In the genomic region with DNA sequence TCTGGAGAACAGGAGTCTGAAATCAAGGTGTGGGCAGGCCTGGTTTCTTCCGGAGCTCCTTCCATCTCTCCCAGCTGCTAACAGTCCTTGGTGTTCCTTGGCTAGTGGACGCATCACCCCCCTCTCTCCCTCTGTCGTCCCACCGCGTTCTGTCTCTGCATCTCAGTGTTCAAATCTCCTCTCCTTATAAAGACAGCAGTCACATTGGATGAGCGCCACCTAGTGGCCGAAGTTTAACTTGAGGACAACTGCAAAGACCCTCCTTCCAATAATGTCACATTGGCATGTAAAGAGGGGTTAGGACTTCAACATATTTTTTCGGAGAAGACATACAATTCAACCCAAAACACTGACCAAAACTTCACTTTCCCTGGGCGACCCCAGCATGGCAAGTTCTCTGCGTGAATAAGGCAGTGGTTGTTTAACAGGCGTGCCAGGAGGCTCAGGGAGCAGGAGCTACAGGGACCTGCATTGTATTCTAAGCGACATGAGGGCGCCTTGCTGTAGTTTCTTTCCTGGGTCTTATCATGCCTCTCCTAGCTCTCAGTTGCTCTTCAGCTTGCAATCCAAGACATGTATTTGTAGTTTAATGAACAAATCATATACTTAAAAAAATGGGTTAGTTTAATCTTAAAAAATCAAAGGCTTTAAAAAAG, we compare ENCODE assay signal across 8 cellular contexts. TPM values are rescaled to one million over a fixed set of nuclear protein-coding genes. Genes with fewer than 3 reads are reported as not detected.
A peak's percentile ranks its signal among the peaks of the same experiment; 100 is the strongest.
DNase-seq lines count a peak whose midpoint lies in the region; ATAC-seq and TF ChIP-seq lines count a peak whose summit lies in the region.

No MANE protein-coding gene starts in this region.

- in situ Hi-C loops in astrocyte of the cerebellum (cut with HindIII; ENCODE audit: low sequenced_read_pairs): loop anchor here (5.0 kb wide), 2 partner anchors 392 to 492 kb away; no protein-coding TSS in a partner anchor

- ATAC-seq in HG02623 (IDR thresholded peaks at IDR 0.05; ENCODE audit: unreplicated experiment) (peak; percentile 72), HG03025 (IDR thresholded peaks at IDR 0.05; ENCODE audit: low FRiP score, unreplicated experiment) (no peak)

- no peak overlapping the region for H3K4me3 Mint-ChIP-seq in immature natural killer cell

- TF ChIP-seq CTCF in GM12864 (IDR thresholded peaks at IDR 0.05; ENCODE audit: low read depth, low read length, missing control alignments) (peak; percentile 76), astrocyte of the cerebellum (IDR thresholded peaks at IDR 0.05; ENCODE audit: low read depth, low read length, missing control alignments) (peak; percentile 77)

- H3K36me3 Mint-ChIP-seq in immature natural killer cell: no peaks in the 10 kb centered on the region

- no peak overlapping the region for H3K4me3 ChIP-seq in GM12864 (ENCODE audit: low read depth, low read length)
- H3K4me3 ChIP-seq in astrocyte of the cerebellum (ENCODE audit: low read depth, low read length): no peak overlapping the region

- H3K9me3 Mint-ChIP-seq in immature natural killer cell: peaks cover 0 to 5% (median 4%) of the 10 kb centered on the region in 6 donors

- DNase-seq in GM12864 (ENCODE audit: low read depth) (peak; percentile 46), NCI-H1694 (lab: John Stamatoyannopoulos, UW) (peak; percentile 76), T-helper 1 cell (peak in 3 of 5 donors; percentile 14 to 38 (median 37)), astrocyte of the cerebellum (ENCODE audit: low read depth) (peak; percentile 73), immature natural killer cell (peak in 2 of 3 donors; percentile 5 to 12)
- DNase-seq in stimulated activated CD4-positive, alpha-beta T cell treated with anti-CD3 and anti-CD28 coated beads, Interleukin-1b, Interleukin-23, amount 100 ng/mL, for 1 hour (ENCODE audit: low read depth in 2 of 2): peak; percentile 6 to 48

- no peaks in the 10 kb centered on the region for H3K4me1 Mint-ChIP-seq in immature natural killer cell

- peaks cover 2 to 3% (median 2%) of the 10 kb centered on the region in 3 donors for H3K27me3 Mint-ChIP-seq in immature natural killer cell (ENCODE audit: low read depth in 3 of 3)

- no peak overlapping the region for H3K27ac Mint-ChIP-seq in immature natural killer cell

RNA-seq across cellular contexts. Expression of gene BASP1, which starts 27.9 kb away (rescaled TPM):
- polyA plus RNA-seq in immature natural killer cell: 1 to 10 TPM; 1.6 to 7.2 (median 5.3) TPM

Comparison
In these comparisons a context has a peak if more than half of its experiments do, and no peak if none do; other contexts are left out.
1. DNase-seq: peak in every context shown above with its lines; median percentile 76 in NCI-H1694; 73 in astrocyte of the cerebellum; 46 in GM12864; 37 in T-helper 1 cell; 27 in stimulated activated CD4-positive, alpha-beta T cell treated with anti-CD3 and anti-CD28 coated beads, Interleukin-1b, Interleukin-23, amount 100 ng/mL, for 1 hour; 8 in immature natural killer cell.